Comparison of ENCODE assay signal across 32 cellular contexts in the genomic region with DNA sequence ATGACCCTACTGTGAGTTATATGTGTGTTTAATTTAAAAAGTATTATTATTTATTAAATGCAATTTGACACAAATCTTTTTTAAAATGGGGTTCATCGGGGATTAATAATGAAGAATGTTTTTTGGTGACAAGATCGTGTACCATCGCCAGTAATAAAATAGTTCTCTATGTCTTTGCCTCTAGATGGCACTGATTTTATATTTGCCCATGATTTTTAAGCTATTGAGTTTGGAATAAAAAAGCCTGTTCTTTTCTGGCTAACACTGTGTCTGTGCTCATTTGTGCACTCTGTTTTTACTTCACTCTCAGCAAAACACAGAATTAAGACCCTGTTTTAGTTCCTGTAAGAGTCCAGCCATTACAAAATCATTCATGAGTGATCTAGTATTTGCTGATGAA.
"Had no signal": no experiment of that assay in that cellular context is flagged by ENCODE, and none has a peak within 500 bp of the region (broad histone marks: within the 10 kb centered on the region; RNA-seq: fewer than 3 reads in every experiment).

No MANE protein-coding gene starts in this region.

- H3K36me3 ChIP-seq: MG63 had no signal

- H3K9ac ChIP-seq: KMS-11 had no signal

- H3K4me1 Mint-ChIP-seq: WTC11 had no signal

- H3K9me3 Mint-ChIP-seq: activated CD4-positive, alpha-beta memory T cell treated with anti-CD3 and anti-CD28 coated beads for 36 hours; activated naive CD4-positive, alpha-beta T cell treated with anti-CD3 and anti-CD28 coated beads for 36 hours; activated naive CD4-positive, alpha-beta T cell treated with anti-CD3 and anti-CD28 coated beads, Interleukin-2, amount 50 U/mL, for 72 hours; activated T-cell treated with anti-CD3 and anti-CD28 coated beads, Interleukin-2, amount 50 U/mL, for 4 hours; activated T-helper 1 cell treated with anti-CD3 and anti-CD28 coated beads, Interleukin-12 subunit alpha, Interleukin-12 subunit beta, Interleukin-2, Interleukin-4 antibody, amounts not matched to agents 30 ng/mL and 10 ng/mL and 1 ng/mL, durations not matched to agents 14 hours and 24 hours and 36 hours; T-helper 1 cell treated with Interleukin-12 subunit alpha and Interleukin-12 subunit beta and Interleukin-4 antibody, amounts not matched to agents 30 μg/mL and 1 μg/mL, for 36 hours; T-helper 2 cell treated with Interferon-gamma antibody and Interleukin-4, amounts not matched to agents 5 μg/mL and 100 μg/mL, for 36 hours; WTC11 had no signal

- DNase-seq: activated CD4-positive, alpha-beta memory T cell treated with anti-CD3 and anti-CD28 coated beads for 36 hours; activated CD4-positive, alpha-beta T cell treated with anti-CD3 and anti-CD28 coated beads for 4 hours; activated CD4-positive, alpha-beta T cell treated with anti-CD3 and anti-CD28 coated beads, Interleukin-2, amount 50 U/mL, for 1 hour; activated CD4-positive, CD25-positive, alpha-beta regulatory T cell treated with anti-CD3 and anti-CD28 coated beads, Interleukin-2, amount 50 U/mL, for 72 hours; activated CD8-positive, alpha-beta memory T cell treated with anti-CD3 and anti-CD28 coated beads, Interleukin-2, amount 50 U/mL, for 4 hours; activated gamma-delta T cell treated with Interleukin-2 at 50 U/mL for 16 hours; activated naive CD4-positive, alpha-beta T cell treated with anti-CD3 and anti-CD28 coated beads for 36 hours; activated T-cell treated with anti-CD3 and anti-CD28 coated beads for 4 hours; activated T-cell treated with anti-CD3 and anti-CD28 coated beads, Interleukin-2, amount 50 U/mL, for 4 hours; anterior cingulate cortex; caudate nucleus; cerebellar nuclear complex; MG63; NCI-H1048; NCI-H1436 treated with DMSO at 0.1 percent for 48 hours; NCI-H1694 treated with DMSO at 0.1 percent for 48 hours; NCI-H2029 treated with DMSO at 0.1 percent for 48 hours; NCI-H2107; NCI-H2171; NCI-H510A; NCI-H526; NCI-H748 treated with DMSO at 0.1 percent for 48 hours; NK-92 treated with Interleukin-12 subunit alpha and Interleukin-12 subunit beta, amount 100 ng/mL, for 24 hours; Right ventricle myocardium superior had no signal

- ATAC-seq: activated naive CD4-positive, alpha-beta T cell treated with anti-CD3 and anti-CD28 coated beads, Interleukin-2, amount 50 U/mL, for 72 hours; activated T-cell treated with anti-CD3 and anti-CD28 coated beads, Interleukin-2, amount 50 U/mL, for 4 hours; WTC11 had no signal

- H3K27me3 ChIP-seq: MG63 had no signal

- H3K36me3 Mint-ChIP-seq: activated CD4-positive, alpha-beta memory T cell treated with anti-CD3 and anti-CD28 coated beads for 36 hours; activated naive CD4-positive, alpha-beta T cell treated with anti-CD3 and anti-CD28 coated beads, Interleukin-2, amount 50 U/mL, for 72 hours; brain; WTC11 had no signal

- H3K4me3 Mint-ChIP-seq: activated CD4-positive, alpha-beta memory T cell treated with anti-CD3 and anti-CD28 coated beads for 36 hours; activated naive CD4-positive, alpha-beta T cell treated with anti-CD3 and anti-CD28 coated beads for 36 hours; activated T-cell treated with anti-CD3 and anti-CD28 coated beads, Interleukin-2, amount 50 U/mL, for 4 hours; activated T-helper 1 cell treated with anti-CD3 and anti-CD28 coated beads, Interleukin-12 subunit alpha, Interleukin-12 subunit beta, Interleukin-2, Interleukin-4 antibody, amounts not matched to agents 30 ng/mL and 10 ng/mL and 1 ng/mL, durations not matched to agents 14 hours and 24 hours and 36 hours; brain; T-helper 1 cell treated with Interleukin-12 subunit alpha and Interleukin-12 subunit beta and Interleukin-4 antibody, amounts not matched to agents 30 μg/mL and 1 μg/mL, for 36 hours; T-helper 2 cell treated with Interferon-gamma antibody and Interleukin-4, amounts not matched to agents 5 μg/mL and 100 μg/mL, for 36 hours; WTC11 had no signal

- H3K27ac Mint-ChIP-seq: activated CD4-positive, alpha-beta memory T cell treated with anti-CD3 and anti-CD28 coated beads for 36 hours; activated naive CD4-positive, alpha-beta T cell treated with anti-CD3 and anti-CD28 coated beads for 36 hours; activated naive CD4-positive, alpha-beta T cell treated with anti-CD3 and anti-CD28 coated beads, Interleukin-2, amount 50 U/mL, for 72 hours; activated T-helper 1 cell treated with anti-CD3 and anti-CD28 coated beads, Interleukin-12 subunit alpha, Interleukin-12 subunit beta, Interleukin-2, Interleukin-4 antibody, amounts not matched to agents 30 ng/mL and 10 ng/mL and 1 ng/mL, durations not matched to agents 14 hours and 24 hours and 36 hours; brain; T-helper 1 cell treated with Interleukin-12 subunit alpha and Interleukin-12 subunit beta and Interleukin-4 antibody, amounts not matched to agents 30 μg/mL and 1 μg/mL, for 36 hours; T-helper 2 cell treated with Interferon-gamma antibody and Interleukin-4, amounts not matched to agents 5 μg/mL and 100 μg/mL, for 36 hours; WTC11 had no signal

- H3K9me3 ChIP-seq: MG63 had no signal

- H3K4me3 ChIP-seq: MG63, SK-N-MC had no signal

- H3K4me2 ChIP-seq: KMS-11 had no signal

- H3K27ac ChIP-seq: KMS-11, SK-N-MC had no signal

- H3K27me3 Mint-ChIP-seq: activated CD4-positive, alpha-beta memory T cell treated with anti-CD3 and anti-CD28 coated beads for 36 hours; brain had no signal
